In genomic region chr13:40549500-40550094, GRCh38 we compare ENCODE assay signal across 1 cellular context.
A peak's percentile ranks its signal among the peaks of the same experiment; 100 is the strongest.
TF ChIP-seq lines count a peak whose summit lies in the region.

No MANE protein-coding gene starts in this region.

TF ChIP-seq in HepG2, 621 proteins besides CTCF, POLR2A, EP300 and RAD21 (continued from another document and continues in another):
- TF ChIP-seq JDP2 (CRISPR knock-in tag; IDR thresholded peaks at IDR 0.05; ENCODE audit: borderline replicate concordance) (no peak), ZBTB26 (CRISPR knock-in tag; IDR thresholded peaks at IDR 0.05; ENCODE audit: borderline replicate concordance) (0 out of 2 replicates have a peak, but pooled peaks have one; percentile 68), RARA (CRISPR knock-in tag; IDR thresholded peaks at IDR 0.05) (no peak), ARID5B (CRISPR knock-in tag; IDR thresholded peaks at IDR 0.05) (peak; percentile 43; the same call in 1 of the 2 replicates), ZNF496 (CRISPR knock-in tag; IDR thresholded peaks at IDR 0.05; ENCODE audit: insufficient replicate concordance) (no peak), PREB (CRISPR knock-in tag; IDR thresholded peaks at IDR 0.05) (no peak), THAP9 (CRISPR knock-in tag; IDR thresholded peaks at IDR 0.05; ENCODE audit: borderline replicate concordance) (no peak), HNRNPLL (IDR thresholded peaks at IDR 0.05; ENCODE audit: low read depth, low read length, poor library complexity, severe bottlenecking) (no peak), DBP (CRISPR knock-in tag; IDR thresholded peaks at IDR 0.05; ENCODE audit: not compliant biosample characterization) (no peak), RAD51 (IDR thresholded peaks at IDR 0.05; ENCODE audit: borderline replicate concordance) (no peak), TRAFD1 (CRISPR knock-in tag; IDR thresholded peaks at IDR 0.05; ENCODE audit: borderline replicate concordance) (no peak), KLF15 (CRISPR knock-in tag; IDR thresholded peaks at IDR 0.05; ENCODE audit: borderline replicate concordance) (no peak), ZNF776 (CRISPR knock-in tag; IDR thresholded peaks at IDR 0.05) (no peak), DRAP1 (CRISPR knock-in tag; IDR thresholded peaks at IDR 0.05) (no peak), LCORL (IDR thresholded peaks at IDR 0.05) (no peak), LCORL (CRISPR knock-in tag; IDR thresholded peaks at IDR 0.05) (peak; percentile 42; the same call in 1 of the 2 replicates), ZNF354B (CRISPR knock-in tag; IDR thresholded peaks at IDR 0.05) (no peak), KLF12 (CRISPR knock-in tag; IDR thresholded peaks at IDR 0.05; ENCODE audit: borderline replicate concordance) (no peak), ZNF264 (CRISPR knock-in tag; IDR thresholded peaks at IDR 0.05) (no peak), ZNF335 (CRISPR knock-in tag; IDR thresholded peaks at IDR 0.05) (no peak), HMG20A (CRISPR knock-in tag; IDR thresholded peaks at IDR 0.05; ENCODE audit: borderline replicate concordance) (no peak), MIER3 (CRISPR knock-in tag; IDR thresholded peaks at IDR 0.05; ENCODE audit: borderline replicate concordance) (no peak), PCBP1 (IDR thresholded peaks at IDR 0.05; ENCODE audit: borderline replicate concordance, low read depth, low read length) (no peak), ZNF142 (CRISPR knock-in tag; IDR thresholded peaks at IDR 0.05) (no peak), ZNF569 (CRISPR knock-in tag; IDR thresholded peaks at IDR 0.05; ENCODE audit: borderline replicate concordance) (no peak), CSRNP1 (CRISPR knock-in tag; IDR thresholded peaks at IDR 0.05) (no peak), RELA (CRISPR knock-in tag; IDR thresholded peaks at IDR 0.05) (no peak), FUBP1 (CRISPR knock-in tag; IDR thresholded peaks at IDR 0.05; ENCODE audit: borderline replicate concordance) (no peak)
